In genomic region chr10:98414932-98415709, GRCh38 we compare ENCODE assay signal across 8 cellular contexts. TPM values are rescaled to one million over a fixed set of nuclear protein-coding genes. Genes with fewer than 3 reads are reported as not detected.
DNase-seq lines count a peak whose midpoint lies in the region; TF ChIP-seq lines count a peak whose summit lies in the region.

PYROXD2 (minus strand) TSS chr10:98415182; CDS start chr10:98415135, 47 bp downstream.

- H3K36me3 ChIP-seq in neutrophil (peaks cover 57% of the 10 kb centered on the region), vagina (peaks cover 4 to 27% of the 10 kb centered on the region in 2 donors)

- H3K9me3 ChIP-seq in neutrophil = no peaks in the 10 kb centered on the region
- no peaks in the 10 kb centered on the region for H3K9me3 ChIP-seq in vagina

- peak in 1 of 2 donors; percentile 51 for TF ChIP-seq POLR2A in vagina (IDR thresholded peaks at IDR 0.05)

- H3K4me3 ChIP-seq in neutrophil (ENCODE audit: low read depth in 1 of 2, low read length in 1 of 2) = no peak within 1 kb of the TSS
- peak within 1 kb of the TSS; percentile 57 to 64 for H3K4me3 ChIP-seq in vagina

- H3K4me1 ChIP-seq in neutrophil (ENCODE audit: control insufficient read depth in 1 of 2, insufficient read depth in 1 of 2, low read depth in 1 of 2, low read length in 1 of 2) = peaks cover 0 to 4% of the 10 kb centered on the region in 2 experiments
- peaks cover 46% of the 10 kb centered on the region for H3K4me1 ChIP-seq in vagina

- intact Hi-C loops in head of caudate nucleus (cut with DNase I) = no loop called here
- intact Hi-C loops in vagina (cut with DNase I) = no loop called here

- no peak for TF ChIP-seq CTCF in neutrophil (IDR thresholded peaks at IDR 0.05)
- TF ChIP-seq CTCF in vagina (IDR thresholded peaks at IDR 0.05) = no peak

- H3K27me3 ChIP-seq in neutrophil = no peaks in the 10 kb centered on the region
- no peaks in the 10 kb centered on the region for H3K27me3 ChIP-seq in vagina

- DNase-seq in GM03348 (ENCODE audit: low spot score) (peak; percentile 98), HPDE6-E6E7 (ENCODE audit: extremely low spot score) (peak; percentile 85), SHP77 (lab: John Stamatoyannopoulos, UW) (peak; percentile 53 to 77), amniotic epithelial cell (ENCODE audit: low read depth) (peak; percentile 90), head of caudate nucleus (peak; percentile 60 to 90 (median 80)), vagina (ENCODE audit: extremely low spot score in 2 of 2) (peak in 1 of 2 donors; percentile 93), middle frontal gyrus (ENCODE audit: extremely low spot score, low spot score) (no peak)

- peak within 1 kb of the TSS; percentile 16 for H3K27ac ChIP-seq in neutrophil
- H3K27ac ChIP-seq in vagina = peak within 1 kb of the TSS; percentile 83

RNA-seq across cellular contexts. Expression of gene PYROXD2, which starts in this region (rescaled TPM):
- total RNA-seq in vagina = 7.1 TPM

Comparison
In these comparisons a context has a peak if more than half of its experiments do, and no peak if none do; other contexts are left out.
1. H3K4me3 ChIP-seq: peak in vagina (2 of 2); none in neutrophil (0 of 2).